2 cellular contexts compared by ENCODE assay signal in the genomic region with DNA sequence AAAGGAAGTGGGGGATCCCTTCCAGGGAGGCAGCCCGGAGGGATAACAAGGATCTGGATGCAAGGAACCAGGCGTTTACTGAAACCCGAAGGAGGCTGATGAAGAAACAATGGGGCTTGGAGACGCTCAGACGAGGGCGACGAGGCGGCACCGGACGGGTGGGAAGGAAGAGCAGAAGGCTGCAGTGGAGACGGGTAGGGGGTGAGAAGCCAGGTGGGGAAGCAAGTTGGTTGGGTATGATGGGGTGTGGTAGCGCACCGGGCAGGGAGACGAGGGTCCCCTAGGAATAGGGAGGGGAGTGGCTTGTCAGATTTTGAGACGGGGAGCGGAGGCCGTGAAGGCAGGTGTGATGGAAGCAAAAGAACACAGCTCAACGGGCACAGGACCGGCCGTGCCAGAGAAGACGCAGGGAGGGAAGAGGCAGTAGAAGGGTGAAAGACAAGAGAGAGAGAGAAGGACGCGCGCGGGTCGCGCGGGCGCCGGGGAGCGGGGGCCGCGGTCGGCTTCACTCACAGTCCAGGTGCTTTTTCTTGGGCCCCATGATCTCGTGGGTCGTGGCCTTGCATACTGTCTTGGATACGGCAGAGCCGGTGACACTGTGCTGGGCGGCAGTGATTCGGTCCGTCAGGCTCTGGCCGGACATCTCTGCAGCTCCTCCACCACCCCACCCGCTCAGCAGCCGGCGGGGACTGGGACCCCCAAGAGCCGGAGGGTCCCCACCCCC.
A peak's percentile ranks its signal among the peaks of the same experiment; 100 is the strongest.
TF ChIP-seq lines count a peak whose summit lies in the region.

No MANE protein-coding gene starts in this region.

TF ChIP-seq in HCT116, 20 proteins besides CTCF, POLR2A, EP300 and RAD21:
- TF ChIP-seq POLR2AphosphoS5 (IDR thresholded peaks at IDR 0.05; ENCODE audit: low read depth, low read length) = 0 out of 2 replicates have a peak, but pooled peaks have one; percentile 24
- TF ChIP-seq, protein P1, sequence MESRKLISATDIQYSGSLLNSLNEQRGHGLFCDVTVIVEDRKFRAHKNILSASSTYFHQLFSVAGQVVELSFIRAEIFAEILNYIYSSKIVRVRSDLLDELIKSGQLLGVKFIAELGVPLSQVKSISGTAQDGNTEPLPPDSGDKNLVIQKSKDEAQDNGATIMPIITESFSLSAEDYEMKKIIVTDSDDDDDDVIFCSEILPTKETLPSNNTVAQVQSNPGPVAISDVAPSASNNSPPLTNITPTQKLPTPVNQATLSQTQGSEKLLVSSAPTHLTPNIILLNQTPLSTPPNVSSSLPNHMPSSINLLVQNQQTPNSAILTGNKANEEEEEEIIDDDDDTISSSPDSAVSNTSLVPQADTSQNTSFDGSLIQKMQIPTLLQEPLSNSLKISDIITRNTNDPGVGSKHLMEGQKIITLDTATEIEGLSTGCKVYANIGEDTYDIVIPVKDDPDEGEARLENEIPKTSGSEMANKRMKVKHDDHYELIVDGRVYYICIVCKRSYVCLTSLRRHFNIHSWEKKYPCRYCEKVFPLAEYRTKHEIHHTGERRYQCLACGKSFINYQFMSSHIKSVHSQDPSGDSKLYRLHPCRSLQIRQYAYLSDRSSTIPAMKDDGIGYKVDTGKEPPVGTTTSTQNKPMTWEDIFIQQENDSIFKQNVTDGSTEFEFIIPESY (IDR thresholded peaks at IDR 0.05; ENCODE audit: extremely low read depth, insufficient replicate concordance, low read length) = no peak
- peak; percentile 42 for TF ChIP-seq ZFX (IDR thresholded peaks at IDR 0.05)

TF ChIP-seq in H1, 55 proteins besides CTCF, POLR2A, EP300 and RAD21 (continues in another document):
- TF ChIP-seq POU5F1 (IDR thresholded peaks at IDR 0.05; ENCODE audit: low read depth, low read length) = no peak
- no peak for TF ChIP-seq USF2 (IDR thresholded peaks at IDR 0.05; ENCODE audit: low read length)
- TF ChIP-seq TBP (IDR thresholded peaks at IDR 0.05; ENCODE audit: low read depth, low read length) = no peak
- no peak for TF ChIP-seq TAF7 (optimal IDR thresholded peaks at IDR 0.05; ENCODE audit: borderline replicate concordance, low read depth, low read length)
- TF ChIP-seq CBX8 (IDR thresholded peaks at IDR 0.05; ENCODE audit: borderline replicate concordance, low read depth, low read length) = no peak
- no peak; a peak in 1 of 4 replicates for TF ChIP-seq HDAC2 (IDR thresholded peaks at IDR 0.05; ENCODE audit: borderline replicate concordance in 1 of 2, low read depth in 2 of 2, low read length in 2 of 2)
- TF ChIP-seq CHD1 (IDR thresholded peaks at IDR 0.05; ENCODE audit: low read depth, low read length) = no peak
- no peak for TF ChIP-seq CEBPB (IDR thresholded peaks at IDR 0.05; ENCODE audit: low read depth, low read length)
- TF ChIP-seq JUND (IDR thresholded peaks at IDR 0.05; ENCODE audit: low read length) = no peak
- no peak for TF ChIP-seq BCL11A (IDR thresholded peaks at IDR 0.05; ENCODE audit: low read depth in 2 of 2, low read length in 2 of 2)
- TF ChIP-seq EGR1 (IDR thresholded peaks at IDR 0.05; ENCODE audit: borderline replicate concordance, low read depth, low read length) = no peak
- TF ChIP-seq CBX5 (IDR thresholded peaks at IDR 0.05; ENCODE audit: low read depth, low read length) = no peak
- TF ChIP-seq GTF2F1 (IDR thresholded peaks at IDR 0.05; ENCODE audit: borderline replicate concordance, low read depth, low read length) = no peak
- TF ChIP-seq SAP30 (IDR thresholded peaks at IDR 0.05; ENCODE audit: insufficient read depth, insufficient replicate concordance, low read length) = peak; percentile 15
- peak; percentile 77; the same call in 1 of the 2 replicates for TF ChIP-seq RBBP5 (IDR thresholded peaks at IDR 0.05; ENCODE audit: borderline replicate concordance, low read depth, low read length)
- TF ChIP-seq EZH2 (IDR thresholded peaks at IDR 0.05; ENCODE audit: low read depth, low read length, severe bottlenecking) = no peak
- TF ChIP-seq GABPA (IDR thresholded peaks at IDR 0.05; ENCODE audit: borderline replicate concordance, insufficient read depth, low read length) = no peak
- no peak for TF ChIP-seq KDM1A (IDR thresholded peaks at IDR 0.05; ENCODE audit: borderline replicate concordance, low read length)
- TF ChIP-seq HDAC6 (IDR thresholded peaks at IDR 0.05; ENCODE audit: low read depth, low read length) = no peak
- TF ChIP-seq TCF12 (IDR thresholded peaks at IDR 0.05; ENCODE audit: low read depth, low read length) = no peak
- TF ChIP-seq RFX5 (IDR thresholded peaks at IDR 0.05; ENCODE audit: borderline replicate concordance, low read depth, low read length) = no peak
- peak; percentile 48; the same call in 1 of the 2 replicates for TF ChIP-seq TAF1 (IDR thresholded peaks at IDR 0.05; ENCODE audit: low read depth, low read length)
- TF ChIP-seq CHD2 (IDR thresholded peaks at IDR 0.05; ENCODE audit: low read length) = no peak
- no peak for TF ChIP-seq KDM5A (IDR thresholded peaks at IDR 0.05; ENCODE audit: low read length)
- TF ChIP-seq NRF1 (IDR thresholded peaks at IDR 0.05; ENCODE audit: low read depth, low read length) = no peak
- peak; percentile 5 for TF ChIP-seq PHF8 (conservative IDR thresholded peaks at IDR 0.05; ENCODE audit: low read depth, low read length)
- no peak for TF ChIP-seq CTBP2 (IDR thresholded peaks at IDR 0.05; ENCODE audit: borderline replicate concordance, insufficient read depth, insufficient read length, low read length)
- TF ChIP-seq, protein P2, sequence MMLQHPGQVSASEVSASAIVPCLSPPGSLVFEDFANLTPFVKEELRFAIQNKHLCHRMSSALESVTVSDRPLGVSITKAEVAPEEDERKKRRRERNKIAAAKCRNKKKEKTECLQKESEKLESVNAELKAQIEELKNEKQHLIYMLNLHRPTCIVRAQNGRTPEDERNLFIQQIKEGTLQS (IDR thresholded peaks at IDR 0.05; ENCODE audit: insufficient read depth, low read depth, low read length) = no peak
- TF ChIP-seq BACH1 (IDR thresholded peaks at IDR 0.05; ENCODE audit: low read length) = no peak
- TF ChIP-seq ZNF274 (IDR thresholded peaks at IDR 0.05; ENCODE audit: borderline replicate concordance, extremely low read depth, low read length) = no peak
- no peak for TF ChIP-seq FOSL1 (IDR thresholded peaks at IDR 0.05; ENCODE audit: insufficient read depth, low read depth, low read length)
- no peak for TF ChIP-seq SUZ12 (IDR thresholded peaks at IDR 0.05; ENCODE audit: low read length)
- peak; percentile 84 for TF ChIP-seq KDM4A (IDR thresholded peaks at IDR 0.05; ENCODE audit: low read depth, low read length, severe bottlenecking)
- no peak for TF ChIP-seq TEAD4 (IDR thresholded peaks at IDR 0.05; ENCODE audit: low read depth, low read length)
- no peak for TF ChIP-seq SIX5 (IDR thresholded peaks at IDR 0.05; ENCODE audit: low read depth, low read length)
- TF ChIP-seq RXRA (IDR thresholded peaks at IDR 0.05; ENCODE audit: insufficient read depth, low read depth, low read length) = no peak
- TF ChIP-seq MAFK (IDR thresholded peaks at IDR 0.05; ENCODE audit: low read depth, low read length) = no peak
- TF ChIP-seq YY1 (IDR thresholded peaks at IDR 0.05; ENCODE audit: low read depth, low read length) = no peak
- TF ChIP-seq ASH2L (IDR thresholded peaks at IDR 0.05; ENCODE audit: low read length) = peak; percentile 57
- TF ChIP-seq, protein P3, sequence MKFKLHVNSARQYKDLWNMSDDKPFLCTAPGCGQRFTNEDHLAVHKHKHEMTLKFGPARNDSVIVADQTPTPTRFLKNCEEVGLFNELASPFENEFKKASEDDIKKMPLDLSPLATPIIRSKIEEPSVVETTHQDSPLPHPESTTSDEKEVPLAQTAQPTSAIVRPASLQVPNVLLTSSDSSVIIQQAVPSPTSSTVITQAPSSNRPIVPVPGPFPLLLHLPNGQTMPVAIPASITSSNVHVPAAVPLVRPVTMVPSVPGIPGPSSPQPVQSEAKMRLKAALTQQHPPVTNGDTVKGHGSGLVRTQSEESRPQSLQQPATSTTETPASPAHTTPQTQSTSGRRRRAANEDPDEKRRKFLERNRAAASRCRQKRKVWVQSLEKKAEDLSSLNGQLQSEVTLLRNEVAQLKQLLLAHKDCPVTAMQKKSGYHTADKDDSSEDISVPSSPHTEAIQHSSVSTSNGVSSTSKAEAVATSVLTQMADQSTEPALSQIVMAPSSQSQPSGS (IDR thresholded peaks at IDR 0.05; ENCODE audit: low read length) = no peak
- no peak for TF ChIP-seq SRF (IDR thresholded peaks at IDR 0.05; ENCODE audit: low read depth, low read length)
- TF ChIP-seq POLR2AphosphoS5 (IDR thresholded peaks at IDR 0.05; ENCODE audit: low read depth, low read length) = peak; percentile 44; the same call in 1 of the 2 replicates
- TF ChIP-seq SP4 (IDR thresholded peaks at IDR 0.05; ENCODE audit: low read length) = no peak
- TF ChIP-seq SIRT6 (IDR thresholded peaks at IDR 0.05; ENCODE audit: low read length) = no peak
- no peak for TF ChIP-seq JUN (IDR thresholded peaks at IDR 0.05; ENCODE audit: low read depth, low read length)
- TF ChIP-seq NANOG (IDR thresholded peaks at IDR 0.05; ENCODE audit: insufficient read depth, low read depth, low read length, poor library complexity, severe bottlenecking) = no peak
- no peak for TF ChIP-seq SP1 (IDR thresholded peaks at IDR 0.05; ENCODE audit: low read depth, low read length)
- TF ChIP-seq CHD7 (IDR thresholded peaks at IDR 0.05; ENCODE audit: insufficient replicate concordance, low read length) = no peak
- TF ChIP-seq, protein P4, sequence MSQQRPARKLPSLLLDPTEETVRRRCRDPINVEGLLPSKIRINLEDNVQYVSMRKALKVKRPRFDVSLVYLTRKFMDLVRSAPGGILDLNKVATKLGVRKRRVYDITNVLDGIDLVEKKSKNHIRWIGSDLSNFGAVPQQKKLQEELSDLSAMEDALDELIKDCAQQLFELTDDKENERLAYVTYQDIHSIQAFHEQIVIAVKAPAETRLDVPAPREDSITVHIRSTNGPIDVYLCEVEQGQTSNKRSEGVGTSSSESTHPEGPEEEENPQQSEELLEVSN (IDR thresholded peaks at IDR 0.05) = no peak
